9 cellular contexts compared by ENCODE assay signal in genomic region chr7:17369686-17370426, GRCh38.
A peak's percentile ranks its signal among the peaks of the same experiment; 100 is the strongest.
DNase-seq lines count a peak whose midpoint lies in the region; ATAC-seq, FAIRE-seq and TF ChIP-seq lines count a peak whose summit lies in the region.
"Had no signal": no experiment of that assay in that cellular context is flagged by ENCODE, and none has a peak within 500 bp of the region (broad histone marks: within the 10 kb centered on the region; RNA-seq: fewer than 3 reads in every experiment).

No MANE protein-coding gene starts in this region.

- H3K23ac ChIP-seq in IMR-90 (ENCODE audit: low read depth, low read length): peak overlapping the region; percentile 96

- peak; percentile 57 for ATAC-seq in IMR-90 (ENCODE audit: low read depth)
- peak; percentile 90 for ATAC-seq in upper lobe of right lung
- ATAC-seq in GM18519 (IDR thresholded peaks at IDR 0.05; ENCODE audit: low FRiP score, unreplicated experiment): no peak
- ATAC-seq: activated T-helper 17 cell treated with anti-CD3 and anti-CD28 coated beads, Interleukin-2, amount 50 U/mL, for 72 hours; stimulated activated effector memory CD8-positive, alpha-beta T cell treated with anti-CD3 and anti-CD28 coated beads, Interleukin-12 subunit alpha, Interleukin-12 subunit beta, amount 100 ng/mL, for 72 hours had no signal

- peaks cover 27% of the 10 kb centered on the region for H3K4me1 ChIP-seq in IMR-90 (ENCODE audit: control insufficient read depth, insufficient read depth, low read length)
- H3K4me1 ChIP-seq in ascending aorta: peaks cover 0 to 43% of the 10 kb centered on the region in 2 donors
- peaks cover 41% of the 10 kb centered on the region for H3K4me1 ChIP-seq in keratinocyte (ENCODE audit: control insufficient read depth, extremely low read depth, insufficient read depth, low read length)
- peaks cover 40% of the 10 kb centered on the region for H3K4me1 ChIP-seq in upper lobe of right lung

- H3K4ac ChIP-seq in IMR-90 (ENCODE audit: low read depth, low read length): peak overlapping the region; percentile 98

- H2BK15ac ChIP-seq in IMR-90 (ENCODE audit: low read depth, low read length): peak overlapping the region; percentile 87

- POLR2A ChIA-PET in IMR-90 (lab: Charles Lee; ENCODE audit: unreplicated experiment): interaction anchor here (0.7 kb wide), 1 partner anchor 410 kb away, joined by 3 read pairs; no protein-coding TSS in a partner anchor

- TF ChIP-seq CTCF in IMR-90 (conservative IDR thresholded peaks at IDR 0.05; ENCODE audit: low read depth, low read length): no peak
- no peak for TF ChIP-seq CTCF in ascending aorta (IDR thresholded peaks at IDR 0.05)
- no peak for TF ChIP-seq CTCF in keratinocyte (optimal IDR thresholded peaks at IDR 0.05 in 1 of 3, IDR thresholded peaks at IDR 0.05 in 1 of 3, conservative IDR thresholded peaks at IDR 0.05 in 1 of 3; ENCODE audit: extremely low read depth in 1 of 3, insufficient read depth in 2 of 3, low read length in 3 of 3)
- TF ChIP-seq CTCF in upper lobe of right lung (IDR thresholded peaks at IDR 0.05): no peak

- H2BK5ac ChIP-seq in IMR-90 (ENCODE audit: low read depth, low read length, poor library complexity, severe bottlenecking): peak overlapping the region; percentile 99

- H2BK120ac ChIP-seq in IMR-90 (ENCODE audit: low read depth, low read length): peak overlapping the region; percentile 99

- FAIRE-seq in keratinocyte (lab: Jason Lieb, UNC) (peak; percentile 84), GM12891 (lab: Jason Lieb, UNC) (no peak)

- peak; percentile 97 for DNase-seq in IMR-90
- no peak for DNase-seq in ascending aorta (ENCODE audit: low spot score in 2 of 2)
- DNase-seq in keratinocyte (ENCODE audit: low read depth, low spot score): peak; percentile 17
- no peak for DNase-seq in upper lobe of right lung
- no peak for DNase-seq in D341Med (ENCODE audit: low spot score)
- no peak for DNase-seq in GM12891 (ENCODE audit: insufficient read length, low spot score)

- intact Hi-C loops in IMR-90 (cut with micrococcal nuclease): loop anchor here (10.0 kb wide), 1 partner anchor 1035 kb away; no protein-coding TSS in a partner anchor
- intact Hi-C loops in ascending aorta (cut with DNase I): loop anchor here (5.0 to 10.0 kb wide), 3 partner anchors 73 to 1615 kb away; partner anchors contain the start of gene AHR
- intact Hi-C loops in upper lobe of right lung (cut with DNase I): no loop called here

- H3K4me3 ChIP-seq in IMR-90 (ENCODE audit: insufficient read depth, low read depth, low read length) (no peak overlapping the region), ascending aorta (no peak overlapping the region), keratinocyte (ENCODE audit: control insufficient read depth in 2 of 3, extremely low read depth in 1 of 3, insufficient read depth in 2 of 3, low read depth in 1 of 3, low read length in 3 of 3) (no peak overlapping the region), upper lobe of right lung (no peak overlapping the region)

- dilution Hi-C loops in IMR-90 (cut with HindIII; ENCODE audit: low sequenced_read_pairs, unreplicated experiment): no loop called here
- dilution Hi-C loops in keratinocyte (cut with MboI; ENCODE audit: extremely low pct_ligation_motif_present, low sequenced_read_pairs): no loop called here

- peak overlapping the region; percentile 94 for H3K18ac ChIP-seq in IMR-90 (ENCODE audit: low read depth, low read length)

- H3K9ac ChIP-seq in IMR-90 (ENCODE audit: low read depth, low read length) (peak overlapping the region; percentile 68), keratinocyte (ENCODE audit: control insufficient read depth, extremely low read depth, insufficient read depth, low read length) (peak overlapping the region; percentile 50)

- H3K9me3 ChIP-seq in IMR-90 (ENCODE audit: control insufficient read depth, insufficient read depth, low read length): no peaks in the 10 kb centered on the region
- no peaks in the 10 kb centered on the region for H3K9me3 ChIP-seq in ascending aorta
- no peaks in the 10 kb centered on the region for H3K9me3 ChIP-seq in keratinocyte (ENCODE audit: control insufficient read depth, low read depth, low read length)
- H3K9me3 ChIP-seq in upper lobe of right lung: no peaks in the 10 kb centered on the region

- H3K56ac ChIP-seq in IMR-90 (ENCODE audit: extremely low read depth, insufficient read depth, low read length): peak overlapping the region; percentile 84

- in situ Hi-C loops in IMR-90 (cut with MboI; ENCODE audit: low sequenced_read_pairs): no loop called here

- H2BK20ac ChIP-seq in IMR-90 (ENCODE audit: low read depth, low read length): peak overlapping the region; percentile 97

- peak overlapping the region; percentile 74 for H4K5ac ChIP-seq in IMR-90 (ENCODE audit: low read depth, low read length)

- BruUV-seq in IMR-90 (replicated peaks; lab: Mats Ljungman, UMichigan): no TSS peak

- peak overlapping the region; percentile 61 to 99 for H4K8ac ChIP-seq in IMR-90 (ENCODE audit: low read depth in 2 of 2, low read length in 2 of 2)

- H4K91ac ChIP-seq in IMR-90 (ENCODE audit: insufficient read depth, low read depth, low read length): peak overlapping the region; percentile 98

- 61% methylated on average over 3 of the region's 8 CpGs; no CpG with 5 or more reads in 1 of the 2 experiments for WGBS in IMR-90 (ENCODE audit: extremely low coverage in 2 of 2, insufficient read length in 1 of 2), 2 experiments

- H2AFZ ChIP-seq in IMR-90 (replicated peaks; ENCODE audit: low read length, poor library complexity): peak overlapping the region; percentile 82
- H2AFZ ChIP-seq in keratinocyte (ENCODE audit: control insufficient read depth, low read length): no peak overlapping the region

- peaks cover 0 to 5% of the 10 kb centered on the region in 2 experiments; a peak in 1 of 4 replicates for H3K79me1 ChIP-seq in IMR-90 (ENCODE audit: low read depth in 1 of 2, low read length in 2 of 2)

- no peak for TF ChIP-seq RAD21 in IMR-90 (IDR thresholded peaks at IDR 0.05; ENCODE audit: low read length)

- H2AK5ac ChIP-seq in IMR-90 (ENCODE audit: low read depth, low read length): peak overlapping the region; percentile 99

- H4K20me1 ChIP-seq in IMR-90 (ENCODE audit: insufficient read depth, low read length) (no peaks in the 10 kb centered on the region), keratinocyte (ENCODE audit: control insufficient read depth, extremely low read depth, insufficient read depth, low read length) (no peaks in the 10 kb centered on the region)

- H3K4me2 ChIP-seq in IMR-90 (ENCODE audit: low read depth, low read length): peak overlapping the region; percentile 73
- H3K4me2 ChIP-seq in keratinocyte (ENCODE audit: control insufficient read depth, extremely low read depth, insufficient read depth, low read depth, low read length): peak overlapping the region; percentile 57

- peak overlapping the region; percentile 96 for H3K14ac ChIP-seq in IMR-90 (replicated peaks; ENCODE audit: low read depth, low read length)

- H3K9me1 ChIP-seq in IMR-90 (ENCODE audit: insufficient read depth, low read length) (peaks cover 17% of the 10 kb centered on the region), keratinocyte (ENCODE audit: control insufficient read depth, extremely low read depth, insufficient read depth, low read length) (no peaks in the 10 kb centered on the region)

- peak overlapping the region; percentile 86 for H2AK9ac ChIP-seq in IMR-90 (replicated peaks; ENCODE audit: low read depth, low read length, poor library complexity)

- H3K36me3 ChIP-seq in IMR-90 (ENCODE audit: control insufficient read depth, insufficient read depth, low read length) (no peaks in the 10 kb centered on the region), ascending aorta (no peaks in the 10 kb centered on the region), keratinocyte (ENCODE audit: control insufficient read depth in 2 of 2, extremely low read depth in 1 of 2, insufficient read depth in 2 of 2, low read length in 2 of 2) (no peaks in the 10 kb centered on the region), upper lobe of right lung (no peaks in the 10 kb centered on the region)

- no peaks in the 10 kb centered on the region for H3K27me3 ChIP-seq in IMR-90 (ENCODE audit: control insufficient read depth, insufficient read depth, low read length)
- no peaks in the 10 kb centered on the region for H3K27me3 ChIP-seq in ascending aorta
- no peaks in the 10 kb centered on the region for H3K27me3 ChIP-seq in keratinocyte (ENCODE audit: control insufficient read depth, extremely low read depth, insufficient read depth, low read length)
- H3K27me3 ChIP-seq in upper lobe of right lung: no peaks in the 10 kb centered on the region

- TF ChIP-seq POLR2A in IMR-90 (IDR thresholded peaks at IDR 0.05; ENCODE audit: low read depth, low read length) (no peak), GM12891 (IDR thresholded peaks at IDR 0.05; ENCODE audit: low read depth, low read length) (no peak)

- H3K27ac ChIP-seq in IMR-90 (ENCODE audit: insufficient read depth, low read length) (peak overlapping the region; percentile 99), ascending aorta (peak overlapping the region; percentile 60 to 71), keratinocyte (ENCODE audit: control insufficient read depth, insufficient read depth, low read length) (peak overlapping the region; percentile 92), upper lobe of right lung (peak overlapping the region; percentile 84)

- H3K79me2 ChIP-seq in keratinocyte (ENCODE audit: control insufficient read depth, insufficient read depth, low read length): no peaks in the 10 kb centered on the region

- CTCF ChIA-PET in IMR-90 (lab: Yijun Ruan, JAX): interaction anchor here (0.5 to 1.4 kb wide), 3 partner anchors 34 to 1033 kb away, joined by 4 to 9 read pairs (median 4); no protein-coding TSS in a partner anchor

TF ChIP-seq in IMR-90, 13 proteins besides CTCF, POLR2A, EP300 and RAD21 (continues in another document):
- TF ChIP-seq NFE2L2 (IDR thresholded peaks at IDR 0.05; ENCODE audit: low read depth, low read length): peak; percentile 11; the same call in 1 of the 2 replicates
- TF ChIP-seq RCOR1 (IDR thresholded peaks at IDR 0.05; ENCODE audit: insufficient replicate concordance, low read length): no peak
- TF ChIP-seq FOS (IDR thresholded peaks at IDR 0.05; ENCODE audit: low read depth, low read length): 0 out of 2 replicates have a peak, but pooled peaks have one; percentile 8

TF ChIP-seq in GM12891, 5 proteins besides CTCF, POLR2A, EP300 and RAD21:
- TF ChIP-seq POU2F2 (IDR thresholded peaks at IDR 0.05; ENCODE audit: low read depth, low read length) (no peak), POLR2AphosphoS5 (IDR thresholded peaks at IDR 0.05; ENCODE audit: low read depth, low read length) (no peak), SPI1 (IDR thresholded peaks at IDR 0.05; ENCODE audit: low read depth, low read length) (no peak), TAF1 (IDR thresholded peaks at IDR 0.05; ENCODE audit: low read depth, low read length) (no peak), PAX5 (IDR thresholded peaks at IDR 0.05; ENCODE audit: insufficient read depth, low read length, severe bottlenecking) (no peak)

Comparison
In these comparisons a context has a peak if more than half of its experiments do, and no peak if none do; other contexts are left out.
1. DNase-seq: peak in IMR-90 (single experiment) and keratinocyte (single experiment); none in ascending aorta (0 of 2), upper lobe of right lung (single experiment), D341Med (single experiment) and GM12891 (single experiment).
2. Peak in every context shown above with its lines, with median percentiles within 50 percentile points of each other: H3K27ac ChIP-seq.